14 cellular contexts compared by ENCODE assay signal in genomic region chr5:68374770-68375518, GRCh38.
DNase-seq lines count a peak whose midpoint lies in the region; ATAC-seq and TF ChIP-seq lines count a peak whose summit lies in the region.
"Had no signal": no experiment of that assay in that cellular context is flagged by ENCODE, and none has a peak within 500 bp of the region (broad histone marks: within the 10 kb centered on the region; RNA-seq: fewer than 3 reads in every experiment).

No MANE protein-coding gene starts in this region.

- ATAC-seq in GM18505 (IDR thresholded peaks at IDR 0.05; ENCODE audit: unreplicated experiment) (peak; percentile 43), HG03354 (IDR thresholded peaks at IDR 0.05; ENCODE audit: poor library complexity, severe bottlenecking, unreplicated experiment) (peak; percentile 40), HG03025 (IDR thresholded peaks at IDR 0.05; ENCODE audit: low FRiP score, unreplicated experiment) (no peak), HG03520 (IDR thresholded peaks at IDR 0.05; ENCODE audit: unreplicated experiment) (no peak), GM21367 (IDR thresholded peaks at IDR 0.05; ENCODE audit: unreplicated experiment) (no peak)
- ATAC-seq: stimulated activated naive CD8-positive, alpha-beta T cell treated with anti-CD3 and anti-CD28 coated beads, Interleukin-15, amount 100 ng/mL, for 72 hours had no signal

- CTCF ChIA-PET in AG04449 (lab: Yijun Ruan, JAX): no interaction called here

- H3K4me3 ChIP-seq in AG04449 (ENCODE audit: low read depth, low read length): no peak overlapping the region
- no peak overlapping the region for H3K4me3 ChIP-seq in fibroblast of pulmonary artery (replicated peaks; ENCODE audit: low read depth, low read length)
- H3K4me3 ChIP-seq: dorsolateral prefrontal cortex had no signal

- POLR2A ChIA-PET in AG04449 (lab: Yijun Ruan, JAX): interaction anchor here (0.6 kb wide), 1 partner anchor 258 kb away, joined by 3 read pairs; no protein-coding TSS in a partner anchor

- TF ChIP-seq POLR2A in GM18505 (IDR thresholded peaks at IDR 0.05; ENCODE audit: borderline replicate concordance, extremely low read depth, insufficient read depth, insufficient read length): no peak

- TF ChIP-seq CTCF in AG04449 (IDR thresholded peaks at IDR 0.05; ENCODE audit: insufficient read depth, low read length, missing control alignments): no peak
- no peak for TF ChIP-seq CTCF in fibroblast of pulmonary artery (IDR thresholded peaks at IDR 0.05; ENCODE audit: low read length, missing control alignments)

- DNase-seq in AG04449 (ENCODE audit: low read depth, low spot score) (peak; percentile 37), fibroblast of pulmonary artery (ENCODE audit: low read depth) (peak; percentile 9), NCI-H2029 treated with DMSO at 0.1 percent for 48 hours (lab: John Stamatoyannopoulos, UW) (no peak)
- DNase-seq: activated CD4-positive, alpha-beta T cell treated with anti-CD3 and anti-CD28 coated beads for 48 hours; activated naive CD4-positive, alpha-beta T cell treated with anti-CD3 and anti-CD28 coated beads, Interleukin-2, amount 10 ng/mL, durations not matched to agents 7 days and 5 days; dorsolateral prefrontal cortex; NCI-H1092; stimulated activated naive CD8-positive, alpha-beta T cell treated with anti-CD3 and anti-CD28 coated beads, Interleukin-15, amount 100 ng/mL, for 72 hours; T1000 had no signal

Comparison
In these comparisons a context has a peak if more than half of its experiments do, and no peak if none do; other contexts are left out.
1. ATAC-seq: peak in GM18505 (single experiment) and HG03354 (single experiment); none in HG03025 (single experiment), HG03520 (single experiment) and GM21367 (single experiment).